Comparison of ENCODE assay signal across 16 cellular contexts in the genomic region with DNA sequence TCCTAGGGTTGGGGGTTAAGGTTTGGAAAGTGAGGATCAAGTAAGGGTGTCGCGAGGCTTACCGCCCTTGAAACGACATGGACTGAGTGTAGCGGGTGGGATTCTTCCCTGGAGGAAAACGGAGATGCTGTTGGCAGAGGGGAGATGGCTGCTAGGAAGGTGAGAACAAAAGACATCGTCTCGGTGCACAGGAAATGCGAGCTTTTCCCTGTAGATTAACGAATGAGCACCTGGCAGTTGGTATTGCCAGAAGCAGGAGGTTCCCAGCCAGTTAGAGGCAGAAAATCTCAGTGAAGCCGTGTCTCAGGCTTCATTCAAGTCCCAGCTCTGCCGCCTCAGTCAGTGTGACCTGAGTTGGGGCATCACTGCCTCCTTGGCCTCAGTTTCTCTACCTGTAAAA. TPM values are rescaled to one million over a fixed set of nuclear protein-coding genes. Genes with fewer than 3 reads are reported as not detected.
DNase-seq lines count a peak whose midpoint lies in the region; ATAC-seq and TF ChIP-seq lines count a peak whose summit lies in the region.
"Had no signal": no experiment of that assay in that cellular context is flagged by ENCODE, and none has a peak within 500 bp of the region (broad histone marks: within the 10 kb centered on the region; RNA-seq: fewer than 3 reads in every experiment).

No MANE protein-coding gene starts in this region.

- no peaks in the 10 kb centered on the region for H3K36me3 Mint-ChIP-seq in activated T-cell treated with anti-CD3 and anti-CD28 coated beads, Interleukin-2, amount 50 U/mL, for 72 hours (ENCODE audit: insufficient read depth in 2 of 2)

- H3K56ac ChIP-seq in IMR-90 (ENCODE audit: extremely low read depth, insufficient read depth, low read length) = no peak overlapping the region
- peak overlapping the region; percentile 54 for H3K56ac ChIP-seq in mesendoderm (ENCODE audit: low read length)

- no peak overlapping the region for H3K9ac ChIP-seq in IMR-90 (ENCODE audit: low read depth, low read length)
- no peak overlapping the region for H3K9ac ChIP-seq in mesendoderm (ENCODE audit: low read length)

- H3K9me3 ChIP-seq in IMR-90 (ENCODE audit: control insufficient read depth, insufficient read depth, low read length) = no peaks in the 10 kb centered on the region

- no peak overlapping the region for H2BK120ac ChIP-seq in IMR-90 (ENCODE audit: low read depth, low read length)
- H2BK120ac ChIP-seq in mesendoderm (ENCODE audit: low read depth, low read length) = no peak overlapping the region

- H3K4me3 Mint-ChIP-seq in activated T-cell treated with anti-CD3 and anti-CD28 coated beads, Interleukin-2, amount 50 U/mL, for 72 hours = no peak overlapping the region

- no peaks in the 10 kb centered on the region for H4K20me1 ChIP-seq in IMR-90 (ENCODE audit: insufficient read depth, low read length)

- H3K23ac ChIP-seq in IMR-90 (ENCODE audit: low read depth, low read length) = no peak overlapping the region
- no peak overlapping the region for H3K23ac ChIP-seq in mesendoderm (ENCODE audit: low read length)

- H3K27ac ChIP-seq in IMR-90 (ENCODE audit: insufficient read depth, low read length) (no peak overlapping the region), mesendoderm (ENCODE audit: low read depth, low read length) (no peak overlapping the region)
- H3K27ac ChIP-seq: C4-2B, SK-N-MC had no signal

- no peak overlapping the region for H3K27ac Mint-ChIP-seq in activated T-cell treated with anti-CD3 and anti-CD28 coated beads, Interleukin-2, amount 50 U/mL, for 72 hours

- no peaks in the 10 kb centered on the region for H3K9me1 ChIP-seq in IMR-90 (ENCODE audit: insufficient read depth, low read length)

- TF ChIP-seq POLR2A in IMR-90 (IDR thresholded peaks at IDR 0.05; ENCODE audit: low read depth, low read length) = no peak

- TF ChIP-seq RAD21 in IMR-90 (IDR thresholded peaks at IDR 0.05; ENCODE audit: low read length) = no peak

- no peak overlapping the region for H3K14ac ChIP-seq in IMR-90 (replicated peaks; ENCODE audit: low read depth, low read length)

- intact Hi-C loops in IMR-90 (cut with micrococcal nuclease) = no loop called here

- H4K91ac ChIP-seq in IMR-90 (ENCODE audit: insufficient read depth, low read depth, low read length) = no peak overlapping the region

- H4K8ac ChIP-seq in IMR-90 (ENCODE audit: low read depth in 2 of 2, low read length in 2 of 2) (no peak overlapping the region), mesendoderm (ENCODE audit: low read depth, low read length) (no peak overlapping the region)

- dilution Hi-C loops in IMR-90 (cut with HindIII; ENCODE audit: low sequenced_read_pairs, unreplicated experiment) = no loop called here

- no peak for TF ChIP-seq CTCF in IMR-90 (conservative IDR thresholded peaks at IDR 0.05; ENCODE audit: low read depth, low read length)

- H3K79me1 ChIP-seq in IMR-90 (ENCODE audit: low read depth in 1 of 2, low read length in 2 of 2) = no peaks in the 10 kb centered on the region
- no peaks in the 10 kb centered on the region for H3K79me1 ChIP-seq in mesendoderm (ENCODE audit: low read length)

- 35% methylated on average over 12 of the region's 12 CpGs; no CpG with 5 or more reads in 1 of the 2 experiments for WGBS in IMR-90 (ENCODE audit: extremely low coverage in 2 of 2, insufficient read length in 1 of 2), 2 experiments
- whole genome bisulfite sequencing in mesendoderm (ENCODE audit: extremely low coverage, insufficient coverage, low lambda C conversion rate) = no CpG with 5 or more reads among the region's 12 CpGs

- H2AFZ ChIP-seq in IMR-90 (replicated peaks; ENCODE audit: low read length, poor library complexity) = no peak overlapping the region

- H2BK15ac ChIP-seq in IMR-90 (ENCODE audit: low read depth, low read length) (no peak overlapping the region), mesendoderm (replicated peaks; ENCODE audit: low read depth) (no peak overlapping the region)

- H3K27me3 Mint-ChIP-seq in activated T-cell treated with anti-CD3 and anti-CD28 coated beads, Interleukin-2, amount 50 U/mL, for 72 hours (ENCODE audit: low read depth) = peaks cover 37% of the 10 kb centered on the region

- H2BK20ac ChIP-seq in IMR-90 (ENCODE audit: low read depth, low read length) = no peak overlapping the region

- H3K36me3 ChIP-seq in IMR-90 (ENCODE audit: control insufficient read depth, insufficient read depth, low read length) (no peaks in the 10 kb centered on the region), mesendoderm (ENCODE audit: control insufficient read depth, insufficient read depth, low read length) (no peaks in the 10 kb centered on the region)

- H2AK5ac ChIP-seq in IMR-90 (ENCODE audit: low read depth, low read length) (no peak overlapping the region), mesendoderm (ENCODE audit: low read length) (no peak overlapping the region)

- DNase-seq in DMS153 (lab: John Stamatoyannopoulos, UW) (peak; percentile 39), IMR-90 (no peak), NCI-H69 (lab: John Stamatoyannopoulos, UW) (peak; percentile 25), mesendoderm (peak; percentile 44), mucosa of gallbladder (ENCODE audit: low spot score) (no peak), AML-193 (lab: John Stamatoyannopoulos, UW) (no peak)
- DNase-seq in activated T-cell treated with anti-CD3 and anti-CD28 coated beads, Interleukin-2, amount 50 U/mL, for 72 hours = no peak
- DNase-seq: DMS 273 treated with DMSO at 0.1 percent for 48 hours, NCI-H446 treated with DMSO at 0.1 percent for 48 hours, Right ventricle myocardium superior had no signal

- H3K4ac ChIP-seq in IMR-90 (ENCODE audit: low read depth, low read length) (no peak overlapping the region), mesendoderm (ENCODE audit: low read depth, low read length) (no peak overlapping the region)

- POLR2A ChIA-PET in IMR-90 (lab: Charles Lee; ENCODE audit: unreplicated experiment) = no interaction called here

- ATAC-seq in IMR-90 (ENCODE audit: low read depth) = no peak
- no peak for ATAC-seq in activated T-cell treated with anti-CD3 and anti-CD28 coated beads, Interleukin-2, amount 50 U/mL, for 72 hours (replicated peaks in 1 of 2)
- no peak for ATAC-seq in HG03025 (IDR thresholded peaks at IDR 0.05; ENCODE audit: low FRiP score, unreplicated experiment)

- H3K4me1 Mint-ChIP-seq in activated T-cell treated with anti-CD3 and anti-CD28 coated beads, Interleukin-2, amount 50 U/mL, for 72 hours (ENCODE audit: low read depth) = peaks cover 7% of the 10 kb centered on the region

- H3K9me3 Mint-ChIP-seq in activated T-cell treated with anti-CD3 and anti-CD28 coated beads, Interleukin-2, amount 50 U/mL, for 72 hours = no peaks in the 10 kb centered on the region

- no peaks in the 10 kb centered on the region for H3K79me2 ChIP-seq in mesendoderm (ENCODE audit: control insufficient read depth, insufficient read depth, low read length)

- H3K4me1 ChIP-seq in IMR-90 (ENCODE audit: control insufficient read depth, insufficient read depth, low read length) (no peaks in the 10 kb centered on the region), mesendoderm (ENCODE audit: control insufficient read depth, low read depth, low read length) (peaks cover 9% of the 10 kb centered on the region)

- BruUV-seq in IMR-90 (replicated peaks; lab: Mats Ljungman, UMichigan) = no TSS peak

- H3K4me3 ChIP-seq in IMR-90 (ENCODE audit: insufficient read depth, low read depth, low read length) (no peak overlapping the region), mesendoderm (ENCODE audit: low read length) (no peak overlapping the region)
- H3K4me3 ChIP-seq: SK-N-MC had no signal

- H4K5ac ChIP-seq in IMR-90 (ENCODE audit: low read depth, low read length) (no peak overlapping the region), mesendoderm (ENCODE audit: low read length) (no peak overlapping the region)

- peak overlapping the region; percentile 42 for H2AK9ac ChIP-seq in IMR-90 (replicated peaks; ENCODE audit: low read depth, low read length, poor library complexity)

- H3K27me3 ChIP-seq in IMR-90 (ENCODE audit: control insufficient read depth, insufficient read depth, low read length) (peaks cover 5% of the 10 kb centered on the region), mesendoderm (ENCODE audit: insufficient read depth, low read length, poor library complexity) (no peaks in the 10 kb centered on the region)

- no peak overlapping the region for H3K4me2 ChIP-seq in IMR-90 (ENCODE audit: low read depth, low read length)
- no peak overlapping the region for H3K4me2 ChIP-seq in mesendoderm (ENCODE audit: low read length)

- CTCF ChIA-PET in IMR-90 (lab: Yijun Ruan, JAX) = interaction anchor here (0.6 to 1.1 kb wide), 2 partner anchors 11 to 12 kb away, joined by 3 read pairs; no protein-coding TSS in a partner anchor

- no peak overlapping the region for H2BK5ac ChIP-seq in IMR-90 (ENCODE audit: low read depth, low read length, poor library complexity, severe bottlenecking)
- no peak overlapping the region for H2BK5ac ChIP-seq in mesendoderm (ENCODE audit: low read length)

- H3K18ac ChIP-seq in IMR-90 (ENCODE audit: low read depth, low read length) (no peak overlapping the region), mesendoderm (ENCODE audit: low read length) (no peak overlapping the region)

- in situ Hi-C loops in IMR-90 (cut with MboI; ENCODE audit: low sequenced_read_pairs) = loop anchor here (10.0 kb wide), 1 partner anchor 97 kb away; no protein-coding TSS in a partner anchor

TF ChIP-seq in IMR-90, 13 proteins besides CTCF, POLR2A, EP300 and RAD21 (continues in another document):
- TF ChIP-seq NFE2L2 (IDR thresholded peaks at IDR 0.05; ENCODE audit: low read depth, low read length) = no peak
- TF ChIP-seq MXI1 (IDR thresholded peaks at IDR 0.05; ENCODE audit: borderline replicate concordance, low read depth, low read length) = no peak
- TF ChIP-seq MAZ (IDR thresholded peaks at IDR 0.05; ENCODE audit: borderline replicate concordance, low read depth, low read length) = no peak
- TF ChIP-seq CHD1 (IDR thresholded peaks at IDR 0.05; ENCODE audit: low read depth, low read length) = no peak
- TF ChIP-seq SMC3 (IDR thresholded peaks at IDR 0.05; ENCODE audit: low read depth, low read length) = no peak

RNA-seq across cellular contexts. Expression of gene LHFPL7, which starts 1.4 kb away (rescaled TPM):
- total RNA-seq in IMR-90 (2012; rRNA removed) (not detected in 2 replicates), mucosa of gallbladder (not detected)
- polyA plus RNA-seq in IMR-90 (2012; rRNA removed) = not detected in 2 replicates
- polyA plus RNA-seq in IMR-90 (2012; cell fraction: cytosol; rRNA removed) = not detected in 2 replicates
- not detected in 2 replicates for polyA plus RNA-seq in IMR-90 (2012; cell fraction: nucleus; rRNA removed; ENCODE audit: low replicate concordance)
- not detected for polyA plus RNA-seq in mesendoderm (2013, experiment 1 of 2)
- not detected for polyA plus RNA-seq in mesendoderm (2013, experiment 2 of 2)
- total RNA-seq in activated T-cell treated with anti-CD3 and anti-CD28 coated beads, Interleukin-2, amount 50 U/mL, for 72 hours = not detected
- total RNA-seq: A673, HT1080, LHCN-M2, Right ventricle myocardium superior had no signal

RNA-seq across cellular contexts. Expression of gene KIAA1671, which starts 4.6 kb away (rescaled TPM):
- total RNA-seq in IMR-90 (2012; rRNA removed) (under 0.01 TPM in 1 of 2 replicates, not detected in the other), mucosa of gallbladder (85.5 TPM)
- polyA plus RNA-seq in IMR-90 (2012; rRNA removed) = 0.02 TPM in 1 of 2 replicates, not detected in the other
- 0.01 TPM in 1 of 2 replicates, not detected in the other for polyA plus RNA-seq in IMR-90 (2012; cell fraction: cytosol; rRNA removed)
- 0.01 TPM in 2 replicates for polyA plus RNA-seq in IMR-90 (2012; cell fraction: nucleus; rRNA removed; ENCODE audit: low replicate concordance)
- polyA plus RNA-seq in mesendoderm (2013, experiment 1 of 2) = 11.9 TPM
- 12.3 TPM for polyA plus RNA-seq in mesendoderm (2013, experiment 2 of 2)
- total RNA-seq in activated T-cell treated with anti-CD3 and anti-CD28 coated beads, Interleukin-2, amount 50 U/mL, for 72 hours = 10 to 100 TPM in 1 of 2 donors, 1 to 10 TPM in 1; 6.6 to 10.8 TPM

Comparison
In these comparisons a context has a peak if more than half of its experiments do, and no peak if none do; other contexts are left out.
1. DNase-seq: peak in DMS153 (single experiment), NCI-H69 (single experiment) and mesendoderm (single experiment); none in IMR-90 (single experiment), activated T-cell treated with anti-CD3 and anti-CD28 coated beads, Interleukin-2, amount 50 U/mL, for 72 hours (0 of 2), mucosa of gallbladder (single experiment) and AML-193 (0 of 2).